In the genomic region with DNA sequence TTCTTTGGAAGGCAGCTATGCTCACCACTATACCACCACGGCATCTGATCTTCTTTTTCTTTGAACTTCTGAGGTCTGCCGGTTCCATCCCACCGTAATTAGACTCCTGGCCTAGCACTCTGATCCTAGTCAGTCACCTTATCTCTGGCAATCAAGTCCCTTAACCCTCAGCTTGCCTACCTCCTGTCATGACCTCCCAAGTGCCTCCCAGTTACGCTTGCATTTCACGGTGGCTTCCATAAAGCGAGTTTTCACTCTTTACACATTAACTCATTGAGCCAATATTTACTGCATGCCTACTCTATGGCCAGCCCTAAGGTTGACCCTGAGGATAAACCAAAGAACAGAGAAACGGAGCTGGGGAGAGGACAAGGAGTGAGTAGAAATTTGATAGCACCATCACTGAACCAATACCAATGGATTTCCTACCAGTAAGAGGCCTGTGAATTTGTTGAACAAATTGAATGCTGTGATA, we compare ENCODE assay signal across 1 cellular context.
TF ChIP-seq lines count a peak whose summit lies in the region.

No MANE protein-coding gene starts in this region.

TF ChIP-seq in HepG2, 621 proteins besides CTCF, POLR2A, EP300 and RAD21 (continued from another document and continues in another):
- TF ChIP-seq, protein P1, sequence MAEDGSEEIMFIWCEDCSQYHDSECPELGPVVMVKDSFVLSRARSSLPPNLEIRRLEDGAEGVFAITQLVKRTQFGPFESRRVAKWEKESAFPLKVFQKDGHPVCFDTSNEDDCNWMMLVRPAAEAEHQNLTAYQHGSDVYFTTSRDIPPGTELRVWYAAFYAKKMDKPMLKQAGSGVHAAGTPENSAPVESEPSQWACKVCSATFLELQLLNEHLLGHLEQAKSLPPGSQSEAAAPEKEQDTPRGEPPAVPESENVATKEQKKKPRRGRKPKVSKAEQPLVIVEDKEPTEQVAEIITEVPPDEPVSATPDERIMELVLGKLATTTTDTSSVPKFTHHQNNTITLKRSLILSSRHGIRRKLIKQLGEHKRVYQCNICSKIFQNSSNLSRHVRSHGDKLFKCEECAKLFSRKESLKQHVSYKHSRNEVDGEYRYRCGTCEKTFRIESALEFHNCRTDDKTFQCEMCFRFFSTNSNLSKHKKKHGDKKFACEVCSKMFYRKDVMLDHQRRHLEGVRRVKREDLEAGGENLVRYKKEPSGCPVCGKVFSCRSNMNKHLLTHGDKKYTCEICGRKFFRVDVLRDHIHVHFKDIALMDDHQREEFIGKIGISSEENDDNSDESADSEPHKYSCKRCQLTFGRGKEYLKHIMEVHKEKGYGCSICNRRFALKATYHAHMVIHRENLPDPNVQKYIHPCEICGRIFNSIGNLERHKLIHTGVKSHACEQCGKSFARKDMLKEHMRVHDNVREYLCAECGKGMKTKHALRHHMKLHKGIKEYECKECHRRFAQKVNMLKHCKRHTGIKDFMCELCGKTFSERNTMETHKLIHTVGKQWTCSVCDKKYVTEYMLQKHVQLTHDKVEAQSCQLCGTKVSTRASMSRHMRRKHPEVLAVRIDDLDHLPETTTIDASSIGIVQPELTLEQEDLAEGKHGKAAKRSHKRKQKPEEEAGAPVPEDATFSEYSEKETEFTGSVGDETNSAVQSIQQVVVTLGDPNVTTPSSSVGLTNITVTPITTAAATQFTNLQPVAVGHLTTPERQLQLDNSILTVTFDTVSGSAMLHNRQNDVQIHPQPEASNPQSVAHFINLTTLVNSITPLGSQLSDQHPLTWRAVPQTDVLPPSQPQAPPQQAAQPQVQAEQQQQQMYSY (CRISPR knock-in tag; IDR thresholded peaks at IDR 0.05) = no peak
- TF ChIP-seq NFE2L1 (CRISPR knock-in tag; IDR thresholded peaks at IDR 0.05; ENCODE audit: borderline replicate concordance) = no peak
- no peak for TF ChIP-seq ZNF572 (CRISPR knock-in tag; IDR thresholded peaks at IDR 0.05)
- no peak for TF ChIP-seq NCOA1 (CRISPR knock-in tag; IDR thresholded peaks at IDR 0.05)
- TF ChIP-seq ZBTB8A (CRISPR knock-in tag; IDR thresholded peaks at IDR 0.05; ENCODE audit: borderline replicate concordance, low read depth) = no peak; the same call in 1 of the 2 replicates
- TF ChIP-seq, protein P2, sequence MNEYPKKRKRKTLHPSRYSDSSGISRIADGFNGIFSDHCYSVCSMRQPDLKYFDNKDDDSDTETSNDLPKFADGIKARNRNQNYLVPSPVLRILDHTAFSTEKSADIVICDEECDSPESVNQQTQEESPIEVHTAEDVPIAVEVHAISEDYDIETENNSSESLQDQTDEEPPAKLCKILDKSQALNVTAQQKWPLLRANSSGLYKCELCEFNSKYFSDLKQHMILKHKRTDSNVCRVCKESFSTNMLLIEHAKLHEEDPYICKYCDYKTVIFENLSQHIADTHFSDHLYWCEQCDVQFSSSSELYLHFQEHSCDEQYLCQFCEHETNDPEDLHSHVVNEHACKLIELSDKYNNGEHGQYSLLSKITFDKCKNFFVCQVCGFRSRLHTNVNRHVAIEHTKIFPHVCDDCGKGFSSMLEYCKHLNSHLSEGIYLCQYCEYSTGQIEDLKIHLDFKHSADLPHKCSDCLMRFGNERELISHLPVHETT (CRISPR knock-in tag; conservative IDR thresholded peaks at IDR 0.05) = 0 out of 2 replicates have a peak, but pooled peaks have one; percentile 42
- no peak for TF ChIP-seq GPN1 (CRISPR knock-in tag; IDR thresholded peaks at IDR 0.05; ENCODE audit: borderline replicate concordance)
- TF ChIP-seq ZNF260 (CRISPR knock-in tag; IDR thresholded peaks at IDR 0.05; ENCODE audit: borderline replicate concordance, low read depth) = no peak
- peak; percentile 58; the same call in 1 of the 2 replicates for TF ChIP-seq JUND (CRISPR knock-in tag; IDR thresholded peaks at IDR 0.05)
- peak; percentile 92 for TF ChIP-seq MEIS1 (CRISPR knock-in tag; IDR thresholded peaks at IDR 0.05; ENCODE audit: borderline replicate concordance)
- TF ChIP-seq, protein P3, sequence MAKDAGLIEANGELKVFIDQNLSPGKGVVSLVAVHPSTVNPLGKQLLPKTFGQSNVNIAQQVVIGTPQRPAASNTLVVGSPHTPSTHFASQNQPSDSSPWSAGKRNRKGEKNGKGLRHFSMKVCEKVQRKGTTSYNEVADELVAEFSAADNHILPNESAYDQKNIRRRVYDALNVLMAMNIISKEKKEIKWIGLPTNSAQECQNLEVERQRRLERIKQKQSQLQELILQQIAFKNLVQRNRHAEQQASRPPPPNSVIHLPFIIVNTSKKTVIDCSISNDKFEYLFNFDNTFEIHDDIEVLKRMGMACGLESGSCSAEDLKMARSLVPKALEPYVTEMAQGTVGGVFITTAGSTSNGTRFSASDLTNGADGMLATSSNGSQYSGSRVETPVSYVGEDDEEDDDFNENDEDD (CRISPR knock-in tag; IDR thresholded peaks at IDR 0.05; ENCODE audit: borderline replicate concordance) = no peak
- TF ChIP-seq, protein P4, sequence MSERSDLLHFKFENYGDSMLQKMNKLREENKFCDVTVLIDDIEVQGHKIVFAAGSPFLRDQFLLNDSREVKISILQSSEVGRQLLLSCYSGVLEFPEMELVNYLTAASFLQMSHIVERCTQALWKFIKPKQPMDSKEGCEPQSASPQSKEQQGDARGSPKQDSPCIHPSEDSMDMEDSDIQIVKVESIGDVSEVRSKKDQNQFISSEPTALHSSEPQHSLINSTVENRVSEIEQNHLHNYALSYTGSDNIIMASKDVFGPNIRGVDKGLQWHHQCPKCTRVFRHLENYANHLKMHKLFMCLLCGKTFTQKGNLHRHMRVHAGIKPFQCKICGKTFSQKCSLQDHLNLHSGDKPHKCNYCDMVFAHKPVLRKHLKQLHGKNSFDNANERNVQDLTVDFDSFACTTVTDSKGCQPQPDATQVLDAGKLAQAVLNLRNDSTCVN (CRISPR knock-in tag; IDR thresholded peaks at IDR 0.05; ENCODE audit: borderline replicate concordance) = peak; percentile 69; the same call in 1 of the 2 replicates
- TF ChIP-seq, protein P5, sequence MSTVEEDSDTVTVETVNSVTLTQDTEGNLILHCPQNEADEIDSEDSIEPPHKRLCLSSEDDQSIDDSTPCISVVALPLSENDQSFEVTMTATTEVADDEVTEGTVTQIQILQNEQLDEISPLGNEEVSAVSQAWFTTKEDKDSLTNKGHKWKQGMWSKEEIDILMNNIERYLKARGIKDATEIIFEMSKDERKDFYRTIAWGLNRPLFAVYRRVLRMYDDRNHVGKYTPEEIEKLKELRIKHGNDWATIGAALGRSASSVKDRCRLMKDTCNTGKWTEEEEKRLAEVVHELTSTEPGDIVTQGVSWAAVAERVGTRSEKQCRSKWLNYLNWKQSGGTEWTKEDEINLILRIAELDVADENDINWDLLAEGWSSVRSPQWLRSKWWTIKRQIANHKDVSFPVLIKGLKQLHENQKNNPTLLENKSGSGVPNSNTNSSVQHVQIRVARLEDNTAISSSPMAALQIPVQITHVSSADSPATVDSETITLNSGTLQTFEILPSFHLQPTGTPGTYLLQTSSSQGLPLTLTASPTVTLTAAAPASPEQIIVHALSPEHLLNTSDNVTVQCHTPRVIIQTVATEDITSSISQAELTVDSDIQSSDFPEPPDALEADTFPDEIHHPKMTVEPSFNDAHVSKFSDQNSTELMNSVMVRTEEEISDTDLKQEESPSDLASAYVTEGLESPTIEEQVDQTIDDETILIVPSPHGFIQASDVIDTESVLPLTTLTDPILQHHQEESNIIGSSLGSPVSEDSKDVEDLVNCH (CRISPR knock-in tag; IDR thresholded peaks at IDR 0.05) = no peak
- peak; percentile 18; the same call in 1 of the 2 replicates for TF ChIP-seq MAFF (IDR thresholded peaks at IDR 0.05; ENCODE audit: low read depth, low read length)
- TF ChIP-seq SP4 (CRISPR knock-in tag; IDR thresholded peaks at IDR 0.05) = no peak
- TF ChIP-seq ZNF431 (CRISPR knock-in tag; IDR thresholded peaks at IDR 0.05; ENCODE audit: borderline replicate concordance, low read depth) = no peak
- no peak for TF ChIP-seq STAG1 (CRISPR knock-in tag; IDR thresholded peaks at IDR 0.05)
- no peak for TF ChIP-seq ZFYVE20 (CRISPR knock-in tag; IDR thresholded peaks at IDR 0.05; ENCODE audit: borderline replicate concordance, low read depth)
- no peak for TF ChIP-seq AGO1 (IDR thresholded peaks at IDR 0.05; ENCODE audit: low read depth, low read length, poor library complexity, severe bottlenecking)
- no peak for TF ChIP-seq DR1 (CRISPR knock-in tag; IDR thresholded peaks at IDR 0.05)
- TF ChIP-seq GTF3A (CRISPR knock-in tag; conservative IDR thresholded peaks at IDR 0.05) = no peak
- TF ChIP-seq, protein P6, sequence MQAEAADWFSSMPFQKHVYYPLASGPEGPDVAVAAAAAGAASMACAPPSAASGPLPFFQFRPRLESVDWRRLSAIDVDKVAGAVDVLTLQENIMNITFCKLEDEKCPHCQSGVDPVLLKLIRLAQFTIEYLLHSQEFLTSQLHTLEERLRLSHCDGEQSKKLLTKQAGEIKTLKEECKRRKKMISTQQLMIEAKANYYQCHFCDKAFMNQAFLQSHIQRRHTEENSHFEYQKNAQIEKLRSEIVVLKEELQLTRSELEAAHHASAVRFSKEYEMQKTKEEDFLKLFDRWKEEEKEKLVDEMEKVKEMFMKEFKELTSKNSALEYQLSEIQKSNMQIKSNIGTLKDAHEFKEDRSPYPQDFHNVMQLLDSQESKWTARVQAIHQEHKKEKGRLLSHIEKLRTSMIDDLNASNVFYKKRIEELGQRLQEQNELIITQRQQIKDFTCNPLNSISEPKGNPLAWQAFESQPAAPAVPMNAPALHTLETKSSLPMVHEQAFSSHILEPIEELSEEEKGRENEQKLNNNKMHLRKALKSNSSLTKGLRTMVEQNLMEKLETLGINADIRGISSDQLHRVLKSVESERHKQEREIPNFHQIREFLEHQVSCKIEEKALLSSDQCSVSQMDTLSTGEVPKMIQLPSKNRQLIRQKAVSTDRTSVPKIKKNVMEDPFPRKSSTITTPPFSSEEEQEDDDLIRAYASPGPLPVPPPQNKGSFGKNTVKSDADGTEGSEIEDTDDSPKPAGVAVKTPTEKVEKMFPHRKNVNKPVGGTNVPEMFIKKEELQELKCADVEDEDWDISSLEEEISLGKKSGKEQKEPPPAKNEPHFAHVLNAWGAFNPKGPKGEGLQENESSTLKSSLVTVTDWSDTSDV (CRISPR knock-in tag; IDR thresholded peaks at IDR 0.05) = no peak
- no peak for TF ChIP-seq JUNB (CRISPR knock-in tag; IDR thresholded peaks at IDR 0.05; ENCODE audit: borderline replicate concordance)
- TF ChIP-seq ZNF160 (CRISPR knock-in tag; IDR thresholded peaks at IDR 0.05) = peak; percentile 73; the same call in 1 of the 2 replicates
- TF ChIP-seq, protein P7, sequence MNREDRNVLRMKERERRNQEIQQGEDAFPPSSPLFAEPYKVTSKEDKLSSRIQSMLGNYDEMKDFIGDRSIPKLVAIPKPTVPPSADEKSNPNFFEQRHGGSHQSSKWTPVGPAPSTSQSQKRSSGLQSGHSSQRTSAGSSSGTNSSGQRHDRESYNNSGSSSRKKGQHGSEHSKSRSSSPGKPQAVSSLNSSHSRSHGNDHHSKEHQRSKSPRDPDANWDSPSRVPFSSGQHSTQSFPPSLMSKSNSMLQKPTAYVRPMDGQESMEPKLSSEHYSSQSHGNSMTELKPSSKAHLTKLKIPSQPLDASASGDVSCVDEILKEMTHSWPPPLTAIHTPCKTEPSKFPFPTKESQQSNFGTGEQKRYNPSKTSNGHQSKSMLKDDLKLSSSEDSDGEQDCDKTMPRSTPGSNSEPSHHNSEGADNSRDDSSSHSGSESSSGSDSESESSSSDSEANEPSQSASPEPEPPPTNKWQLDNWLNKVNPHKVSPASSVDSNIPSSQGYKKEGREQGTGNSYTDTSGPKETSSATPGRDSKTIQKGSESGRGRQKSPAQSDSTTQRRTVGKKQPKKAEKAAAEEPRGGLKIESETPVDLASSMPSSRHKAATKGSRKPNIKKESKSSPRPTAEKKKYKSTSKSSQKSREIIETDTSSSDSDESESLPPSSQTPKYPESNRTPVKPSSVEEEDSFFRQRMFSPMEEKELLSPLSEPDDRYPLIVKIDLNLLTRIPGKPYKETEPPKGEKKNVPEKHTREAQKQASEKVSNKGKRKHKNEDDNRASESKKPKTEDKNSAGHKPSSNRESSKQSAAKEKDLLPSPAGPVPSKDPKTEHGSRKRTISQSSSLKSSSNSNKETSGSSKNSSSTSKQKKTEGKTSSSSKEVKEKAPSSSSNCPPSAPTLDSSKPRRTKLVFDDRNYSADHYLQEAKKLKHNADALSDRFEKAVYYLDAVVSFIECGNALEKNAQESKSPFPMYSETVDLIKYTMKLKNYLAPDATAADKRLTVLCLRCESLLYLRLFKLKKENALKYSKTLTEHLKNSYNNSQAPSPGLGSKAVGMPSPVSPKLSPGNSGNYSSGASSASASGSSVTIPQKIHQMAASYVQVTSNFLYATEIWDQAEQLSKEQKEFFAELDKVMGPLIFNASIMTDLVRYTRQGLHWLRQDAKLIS (CRISPR knock-in tag; IDR thresholded peaks at IDR 0.05) = no peak
- no peak for TF ChIP-seq ZNF598 (CRISPR knock-in tag; IDR thresholded peaks at IDR 0.05; ENCODE audit: borderline replicate concordance)
- TF ChIP-seq, protein P8, sequence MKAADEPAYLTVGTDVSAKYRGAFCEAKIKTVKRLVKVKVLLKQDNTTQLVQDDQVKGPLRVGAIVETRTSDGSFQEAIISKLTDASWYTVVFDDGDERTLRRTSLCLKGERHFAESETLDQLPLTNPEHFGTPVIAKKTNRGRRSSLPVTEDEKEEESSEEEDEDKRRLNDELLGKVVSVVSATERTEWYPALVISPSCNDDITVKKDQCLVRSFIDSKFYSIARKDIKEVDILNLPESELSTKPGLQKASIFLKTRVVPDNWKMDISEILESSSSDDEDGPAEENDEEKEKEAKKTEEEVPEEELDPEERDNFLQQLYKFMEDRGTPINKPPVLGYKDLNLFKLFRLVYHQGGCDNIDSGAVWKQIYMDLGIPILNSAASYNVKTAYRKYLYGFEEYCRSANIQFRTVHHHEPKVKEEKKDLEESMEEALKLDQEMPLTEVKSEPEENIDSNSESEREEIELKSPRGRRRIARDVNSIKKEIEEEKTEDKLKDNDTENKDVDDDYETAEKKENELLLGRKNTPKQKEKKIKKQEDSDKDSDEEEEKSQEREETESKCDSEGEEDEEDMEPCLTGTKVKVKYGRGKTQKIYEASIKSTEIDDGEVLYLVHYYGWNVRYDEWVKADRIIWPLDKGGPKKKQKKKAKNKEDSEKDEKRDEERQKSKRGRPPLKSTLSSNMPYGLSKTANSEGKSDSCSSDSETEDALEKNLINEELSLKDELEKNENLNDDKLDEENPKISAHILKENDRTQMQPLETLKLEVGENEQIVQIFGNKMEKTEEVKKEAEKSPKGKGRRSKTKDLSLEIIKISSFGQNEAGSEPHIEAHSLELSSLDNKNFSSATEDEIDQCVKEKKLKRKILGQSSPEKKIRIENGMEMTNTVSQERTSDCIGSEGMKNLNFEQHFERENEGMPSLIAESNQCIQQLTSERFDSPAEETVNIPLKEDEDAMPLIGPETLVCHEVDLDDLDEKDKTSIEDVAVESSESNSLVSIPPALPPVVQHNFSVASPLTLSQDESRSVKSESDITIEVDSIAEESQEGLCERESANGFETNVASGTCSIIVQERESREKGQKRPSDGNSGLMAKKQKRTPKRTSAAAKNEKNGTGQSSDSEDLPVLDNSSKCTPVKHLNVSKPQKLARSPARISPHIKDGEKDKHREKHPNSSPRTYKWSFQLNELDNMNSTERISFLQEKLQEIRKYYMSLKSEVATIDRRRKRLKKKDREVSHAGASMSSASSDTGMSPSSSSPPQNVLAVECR (CRISPR knock-in tag; IDR thresholded peaks at IDR 0.05; ENCODE audit: borderline replicate concordance) = peak; percentile 82; the same call in 1 of the 2 replicates
- TF ChIP-seq ZFY (CRISPR knock-in tag; IDR thresholded peaks at IDR 0.05) = peak; percentile 49; the same call in 1 of the 2 replicates
- TF ChIP-seq NFE2 (CRISPR knock-in tag; IDR thresholded peaks at IDR 0.05) = no peak
- TF ChIP-seq SMARCC2 (IDR thresholded peaks at IDR 0.05) = no peak
- no peak for TF ChIP-seq CC2D1A (CRISPR knock-in tag; IDR thresholded peaks at IDR 0.05)
- TF ChIP-seq, protein P9, sequence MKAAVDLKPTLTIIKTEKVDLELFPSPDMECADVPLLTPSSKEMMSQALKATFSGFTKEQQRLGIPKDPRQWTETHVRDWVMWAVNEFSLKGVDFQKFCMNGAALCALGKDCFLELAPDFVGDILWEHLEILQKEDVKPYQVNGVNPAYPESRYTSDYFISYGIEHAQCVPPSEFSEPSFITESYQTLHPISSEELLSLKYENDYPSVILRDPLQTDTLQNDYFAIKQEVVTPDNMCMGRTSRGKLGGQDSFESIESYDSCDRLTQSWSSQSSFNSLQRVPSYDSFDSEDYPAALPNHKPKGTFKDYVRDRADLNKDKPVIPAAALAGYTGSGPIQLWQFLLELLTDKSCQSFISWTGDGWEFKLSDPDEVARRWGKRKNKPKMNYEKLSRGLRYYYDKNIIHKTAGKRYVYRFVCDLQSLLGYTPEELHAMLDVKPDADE (CRISPR knock-in tag; IDR thresholded peaks at IDR 0.05) = no peak
